Comparison of ENCODE assay signal across 10 cellular contexts in the genomic region with DNA sequence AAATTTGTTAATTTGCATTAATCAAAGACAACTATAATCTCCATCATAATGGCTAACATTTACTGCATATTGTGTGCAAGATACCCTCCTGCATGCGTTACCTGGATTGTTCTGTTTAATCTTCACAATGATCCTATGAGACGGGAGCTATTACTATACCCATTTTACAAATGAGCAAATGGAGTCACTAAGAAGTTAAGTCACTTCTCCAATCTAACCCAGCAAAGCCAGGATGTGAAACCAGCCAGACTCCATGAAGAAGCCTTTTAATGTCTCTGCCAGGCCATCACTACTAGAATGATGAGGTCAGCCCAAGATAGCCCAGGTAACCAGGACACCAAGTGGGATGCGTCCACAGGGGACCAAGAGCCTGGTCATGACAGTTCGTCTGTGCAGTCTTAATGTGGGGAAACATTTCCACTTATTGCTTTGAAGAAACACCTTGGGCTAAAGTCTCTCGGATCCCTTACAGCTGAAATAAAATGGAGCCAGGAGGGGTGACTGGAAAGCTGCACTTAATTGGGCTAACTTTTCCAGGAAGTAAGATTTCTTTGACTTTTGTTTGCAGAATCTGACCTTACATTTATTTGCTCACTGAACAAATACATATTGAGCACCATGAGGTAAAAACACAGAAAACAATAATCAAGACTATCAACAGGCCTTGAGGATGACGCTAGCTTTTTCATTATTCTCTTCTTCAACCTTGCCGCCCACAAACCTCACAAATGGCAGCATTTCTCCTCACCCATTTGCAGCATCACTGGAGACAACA. TPM values are rescaled to one million over a fixed set of nuclear protein-coding genes. Genes with fewer than 3 reads are reported as not detected.
DNase-seq lines count a peak whose midpoint lies in the region; ATAC-seq and TF ChIP-seq lines count a peak whose summit lies in the region.
"Had no signal": no experiment of that assay in that cellular context is flagged by ENCODE, and none has a peak within 500 bp of the region (broad histone marks: within the 10 kb centered on the region; RNA-seq: fewer than 3 reads in every experiment).

No MANE protein-coding gene starts in this region.

- H2BK5ac ChIP-seq in trophoblast cell (ENCODE audit: low read depth, low read length, poor library complexity), result no peak overlapping the region

- H3K27ac ChIP-seq in MM.1S (ENCODE audit: low read length), result no peak overlapping the region
- H3K27ac ChIP-seq in mammary epithelial cell (ENCODE audit: insufficient read depth, low read depth, low read length), result no peak overlapping the region
- no peak overlapping the region for H3K27ac ChIP-seq in trophoblast cell (ENCODE audit: low read depth, low read length)
- H3K27ac ChIP-seq: dorsolateral prefrontal cortex, Peyer's patch had no signal

- H3K4me2 ChIP-seq in MM.1S (ENCODE audit: low read depth, low read length) (peak overlapping the region; percentile 68), mammary epithelial cell (ENCODE audit: insufficient read depth, low read depth, low read length) (peak overlapping the region; percentile 66), trophoblast cell (ENCODE audit: low read length) (no peak overlapping the region)

- H2AFZ ChIP-seq in MM.1S (ENCODE audit: low read length), result peak overlapping the region; percentile 73
- no peak overlapping the region for H2AFZ ChIP-seq in mammary epithelial cell (ENCODE audit: low read depth, low read length)
- no peak overlapping the region for H2AFZ ChIP-seq in trophoblast cell (ENCODE audit: insufficient read depth, low read length, poor library complexity)

- H3K79me1 ChIP-seq in trophoblast cell (ENCODE audit: low read length), result peaks cover 3% of the 10 kb centered on the region

- TF ChIP-seq CTCF in MM.1S (IDR thresholded peaks at IDR 0.05; ENCODE audit: low read length), result no peak
- TF ChIP-seq CTCF in mammary epithelial cell (conservative IDR thresholded peaks at IDR 0.05 in 1 of 2, IDR thresholded peaks at IDR 0.05 in 1 of 2; ENCODE audit: extremely low read depth in 1 of 2, insufficient read depth in 1 of 2, low read depth in 1 of 2, low read length in 2 of 2), result no peak

- H3F3A ChIP-seq in MM.1S (ENCODE audit: insufficient read depth, low read length), result peaks cover 7% of the 10 kb centered on the region

- in situ Hi-C loops in mammary epithelial cell (cut with MboI; ENCODE audit: low sequenced_read_pairs in 2 of 2), result no loop called here

- BruUV-seq in mammary epithelial cell (replicated peaks; lab: Mats Ljungman, UMichigan), result no TSS peak

- H3K9me3 ChIP-seq in MM.1S (replicated peaks; ENCODE audit: insufficient read depth, low read length) (no peaks in the 10 kb centered on the region), mammary epithelial cell (replicated peaks; ENCODE audit: insufficient read depth, low read length) (no peaks in the 10 kb centered on the region), trophoblast cell (ENCODE audit: insufficient read depth, low read depth, low read length) (no peaks in the 10 kb centered on the region)
- H3K9me3 ChIP-seq: Peyer's patch had no signal

- H3K4me3 ChIP-seq in MM.1S (ENCODE audit: low read length) (no peak overlapping the region), mammary epithelial cell (replicated peaks in 1 of 3; ENCODE audit: insufficient read depth in 1 of 3, low read depth in 2 of 3, low read length in 3 of 3) (no peak overlapping the region), trophoblast cell (ENCODE audit: low read depth, low read length) (no peak overlapping the region)

- no peaks in the 10 kb centered on the region for H3K27me3 ChIP-seq in MM.1S (replicated peaks; ENCODE audit: insufficient read depth, low read length)
- no peaks in the 10 kb centered on the region for H3K27me3 ChIP-seq in mammary epithelial cell (ENCODE audit: insufficient read depth, low read length)
- no peaks in the 10 kb centered on the region for H3K27me3 ChIP-seq in trophoblast cell (ENCODE audit: insufficient read depth, low read length)
- H3K27me3 ChIP-seq: Peyer's patch had no signal

- intact Hi-C loops in mammary epithelial cell (cut with micrococcal nuclease), result no loop called here

- no peaks in the 10 kb centered on the region for H3K9me2 ChIP-seq in MM.1S (replicated peaks; ENCODE audit: insufficient read depth, low read length)

- H3K18ac ChIP-seq in trophoblast cell (ENCODE audit: low read length), result no peak overlapping the region

- no peak for ATAC-seq in activated CD8-positive, alpha-beta memory T cell treated with anti-CD3 and anti-CD28 coated beads, Interleukin-2, amount 10 ng/mL, durations not matched to agents 7 days and 5 days
- no peak for ATAC-seq in GM21360 (IDR thresholded peaks at IDR 0.05; ENCODE audit: unreplicated experiment)
- ATAC-seq in HG02610 (IDR thresholded peaks at IDR 0.05; ENCODE audit: unreplicated experiment), result no peak

- H3K9me3 Mint-ChIP-seq in activated CD8-positive, alpha-beta memory T cell treated with anti-CD3 and anti-CD28 coated beads, Interleukin-2, amount 10 ng/mL, durations not matched to agents 7 days and 5 days (ENCODE audit: low read depth), result no peaks in the 10 kb centered on the region

- H3K9ac ChIP-seq in MM.1S (ENCODE audit: low read length) (no peak overlapping the region; the same call in 1 of the 2 replicates), mammary epithelial cell (ENCODE audit: insufficient read depth, low read length) (no peak overlapping the region), trophoblast cell (ENCODE audit: low read length) (no peak overlapping the region)

- CTCF ChIA-PET in activated CD8-positive, alpha-beta memory T cell treated with anti-CD3 and anti-CD28 coated beads, Interleukin-2, amount 10 ng/mL, durations not matched to agents 7 days and 5 days (lab: Charles Lee), result interaction anchor here (1.7 kb wide), 1 partner anchor 51 kb away, joined by 4 read pairs; no protein-coding TSS in a partner anchor
- CTCF ChIA-PET in mammary epithelial cell (lab: Charles Lee; ENCODE audit: low non-redundant PET), result no interaction called here

- WGBS in mammary epithelial cell (ENCODE audit: low coverage, missing lambda C conversion rate), result 74% methylated on average over 7 of the region's 7 CpGs
- WGBS in trophoblast cell (ENCODE audit: extremely low coverage, insufficient coverage, insufficient read length), result no CpG with 5 or more reads among the region's 7 CpGs

- H2BK12ac ChIP-seq in trophoblast cell (ENCODE audit: low read length), result no peak overlapping the region

- H3K4ac ChIP-seq in trophoblast cell (ENCODE audit: low read depth, low read length), result no peak overlapping the region

- peaks cover 45% of the 10 kb centered on the region for H3K79me2 ChIP-seq in MM.1S (ENCODE audit: low read length)
- peaks cover 38% of the 10 kb centered on the region for H3K79me2 ChIP-seq in mammary epithelial cell (ENCODE audit: insufficient read depth, low read length)
- H3K79me2 ChIP-seq in trophoblast cell (ENCODE audit: control insufficient read depth, insufficient read depth, low read length, poor library complexity), result peaks cover 4% of the 10 kb centered on the region

- H3K23ac ChIP-seq in trophoblast cell (ENCODE audit: low read length), result no peak overlapping the region

- no peaks in the 10 kb centered on the region for H3K27me3 Mint-ChIP-seq in activated CD8-positive, alpha-beta memory T cell treated with anti-CD3 and anti-CD28 coated beads, Interleukin-2, amount 10 ng/mL, durations not matched to agents 7 days and 5 days

- H3K4me3 Mint-ChIP-seq in activated CD8-positive, alpha-beta memory T cell treated with anti-CD3 and anti-CD28 coated beads, Interleukin-2, amount 10 ng/mL, durations not matched to agents 7 days and 5 days, result peak overlapping the region; percentile 98

- peak overlapping the region; percentile 96 for H3K27ac Mint-ChIP-seq in activated CD8-positive, alpha-beta memory T cell treated with anti-CD3 and anti-CD28 coated beads, Interleukin-2, amount 10 ng/mL, durations not matched to agents 7 days and 5 days

- no peak overlapping the region for H4K12ac ChIP-seq in trophoblast cell (ENCODE audit: low read depth, low read length)

- no peak overlapping the region for H4K8ac ChIP-seq in trophoblast cell (ENCODE audit: low read depth, low read length)

- no peaks in the 10 kb centered on the region for H3K36me3 ChIP-seq in MM.1S (replicated peaks; ENCODE audit: insufficient read depth, low read length)
- H3K36me3 ChIP-seq in mammary epithelial cell (ENCODE audit: insufficient read depth, low read length), result no peaks in the 10 kb centered on the region
- peaks cover 4% of the 10 kb centered on the region in 2 experiments for H3K36me3 ChIP-seq in trophoblast cell (ENCODE audit: control insufficient read depth in 1 of 2, insufficient read depth in 2 of 2, low read length in 2 of 2)
- H3K36me3 ChIP-seq: Peyer's patch had no signal

- peak overlapping the region; percentile 29 for H2AK5ac ChIP-seq in trophoblast cell (ENCODE audit: low read length)

- H3K4me1 ChIP-seq in MM.1S (ENCODE audit: low read length), result peaks cover 7% of the 10 kb centered on the region
- H3K4me1 ChIP-seq in mammary epithelial cell (ENCODE audit: insufficient read depth, low read length), result peaks cover 8% of the 10 kb centered on the region
- peaks cover 0 to 3% of the 10 kb centered on the region in 2 experiments for H3K4me1 ChIP-seq in trophoblast cell (ENCODE audit: control insufficient read depth in 1 of 2, insufficient read depth in 2 of 2, low read length in 2 of 2)

- H3K4me1 Mint-ChIP-seq in activated CD8-positive, alpha-beta memory T cell treated with anti-CD3 and anti-CD28 coated beads, Interleukin-2, amount 10 ng/mL, durations not matched to agents 7 days and 5 days, result peaks cover 28% of the 10 kb centered on the region

- dilution Hi-C loops in mammary epithelial cell (cut with HindIII; ENCODE audit: low sequenced_read_pairs), result no loop called here

- H2BK120ac ChIP-seq in trophoblast cell (ENCODE audit: insufficient read depth, low read length, poor library complexity), result no peak overlapping the region

- DNase-seq in activated CD8-positive, alpha-beta memory T cell treated with anti-CD3 and anti-CD28 coated beads, Interleukin-2, amount 10 ng/mL, durations not matched to agents 7 days and 5 days, result no peak
- DNase-seq in activated CD8-positive, alpha-beta memory T cell treated with anti-CD3 and anti-CD28 coated beads for 24 hours, result no peak
- no peak for DNase-seq in MM.1S
- DNase-seq in mammary epithelial cell, result no peak
- no peak for DNase-seq in trophoblast cell
- DNase-seq in NCI-H2227 (lab: John Stamatoyannopoulos, UW; ENCODE audit: unreplicated experiment), result no peak

- H4K20me1 ChIP-seq in MM.1S (ENCODE audit: insufficient read depth, low read length) (no peaks in the 10 kb centered on the region), mammary epithelial cell (ENCODE audit: insufficient read depth, low read length) (no peaks in the 10 kb centered on the region)

- H3K14ac ChIP-seq in trophoblast cell (ENCODE audit: low read length), result no peak overlapping the region

- no peak overlapping the region for H4K91ac ChIP-seq in trophoblast cell (ENCODE audit: low read depth, low read length)

- H3K36me3 Mint-ChIP-seq in activated CD8-positive, alpha-beta memory T cell treated with anti-CD3 and anti-CD28 coated beads, Interleukin-2, amount 10 ng/mL, durations not matched to agents 7 days and 5 days, result peaks cover 22% of the 10 kb centered on the region

RNA-seq across cellular contexts. Expression of a gene that starts 0.9 kb away (rescaled TPM):
- 10 to 100 TPM; 53.1 to 60.6 TPM for total RNA-seq in activated CD8-positive, alpha-beta memory T cell treated with anti-CD3 and anti-CD28 coated beads, Interleukin-2, amount 10 ng/mL, durations not matched to agents 7 days and 5 days
- total RNA-seq in mammary epithelial cell, result 10 to 100 TPM in 1 of 2 donors, 1 to 10 TPM in 1; 2.3 to 21.8 TPM
- polyA plus RNA-seq in mammary epithelial cell, result 19.6 TPM
- 53.2 TPM for polyA minus RNA-seq in mammary epithelial cell
- 11.2 and 12.0 TPM in 2 replicates for polyA plus RNA-seq in trophoblast cell (2013)
